In the genomic region with DNA sequence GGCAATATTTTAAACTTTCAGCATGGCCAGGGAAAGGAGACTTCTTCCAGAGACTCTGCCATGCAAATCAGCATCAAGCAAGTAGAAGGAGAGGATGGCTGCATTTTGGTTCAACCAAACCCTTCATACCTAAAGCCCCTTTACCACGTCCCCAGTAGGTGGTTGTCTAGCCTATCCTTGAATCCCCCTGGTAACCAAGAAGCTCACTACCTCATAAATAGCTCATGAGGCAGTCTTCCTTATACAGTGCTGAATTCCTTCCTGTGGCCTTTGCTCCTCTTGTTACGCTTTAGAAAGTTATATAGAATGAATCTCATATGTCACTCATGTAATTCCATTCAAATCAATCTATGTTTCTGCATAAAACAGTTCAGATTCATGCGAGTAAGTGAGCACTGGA, we compare ENCODE assay signal across 19 cellular contexts.
DNase-seq lines count a peak whose midpoint lies in the region; ATAC-seq and TF ChIP-seq lines count a peak whose summit lies in the region.
"Had no signal": no experiment of that assay in that cellular context is flagged by ENCODE, and none has a peak within 500 bp of the region (broad histone marks: within the 10 kb centered on the region; RNA-seq: fewer than 3 reads in every experiment).

No MANE protein-coding gene starts in this region.

- no peak for DNase-seq in left ventricle myocardium inferior
- no peak for DNase-seq in heart left ventricle
- DNase-seq in neural progenitor cell (ENCODE audit: low spot score), result no peak
- DNase-seq in gastrocnemius medialis, result no peak
- DNase-seq in kidney tubule cell (ENCODE audit: low spot score), result no peak
- no peak for DNase-seq in globus pallidus (ENCODE audit: low spot score)
- no peak for DNase-seq in iPS-NIHi11 (ENCODE audit: low spot score)
- DNase-seq: AML-193; Caco-2; Calu3; CD4-positive, alpha-beta T cell; CD8-positive, alpha-beta T cell; DMS79 treated with DMSO at 0.1 percent for 48 hours; GF-D8 had no signal

- intact Hi-C loops in left ventricle myocardium inferior (cut with micrococcal nuclease), result no loop called here
- intact Hi-C loops in heart left ventricle (cut with DNase I), result no loop called here
- intact Hi-C loops in gastrocnemius medialis (cut with DNase I; ENCODE audit: low total_unique reads), result loop anchor here (5.0 kb wide), 1 partner anchor 517 kb away; no protein-coding TSS in a partner anchor

- no peak overlapping the region for H3K9ac ChIP-seq in neural progenitor cell
- H3K9ac ChIP-seq: BLaER1 treated with 17β-estradiol and CSF1 and Interleukin-3, amounts not matched to agents 10 nM and 100 nM had no signal

- no peak overlapping the region for H3K4me2 ChIP-seq in neural progenitor cell
- H3K4me2 ChIP-seq: A549; BLaER1 treated with 17β-estradiol and CSF1 and Interleukin-3, amounts not matched to agents 10 nM and 100 nM had no signal

- H3K4me3 ChIP-seq in left ventricle myocardium inferior (no peak overlapping the region), heart left ventricle (no peak overlapping the region), neural progenitor cell (no peak overlapping the region), gastrocnemius medialis (no peak overlapping the region)
- H3K4me3 ChIP-seq: A549; BLaER1 treated with 17β-estradiol and CSF1 and Interleukin-3, amounts not matched to agents 10 nM and 100 nM had no signal

- no peaks in the 10 kb centered on the region for H3F3A ChIP-seq in neural progenitor cell (ENCODE audit: low read depth)

- H3K27me3 Mint-ChIP-seq in neural progenitor cell (ENCODE audit: insufficient read depth, low read depth), result no peaks in the 10 kb centered on the region
- H3K27me3 Mint-ChIP-seq: CD4-positive, alpha-beta T cell had no signal

- no peaks in the 10 kb centered on the region for H3K36me3 Mint-ChIP-seq in neural progenitor cell
- H3K36me3 Mint-ChIP-seq: CD8-positive, alpha-beta T cell had no signal

- no peak for TF ChIP-seq CTCF in left ventricle myocardium inferior (IDR thresholded peaks at IDR 0.05; ENCODE audit: borderline replicate concordance)
- TF ChIP-seq CTCF in heart left ventricle (IDR thresholded peaks at IDR 0.05), result no peak
- TF ChIP-seq CTCF in neural progenitor cell (IDR thresholded peaks at IDR 0.05), result no peak
- no peak for TF ChIP-seq CTCF in gastrocnemius medialis (IDR thresholded peaks at IDR 0.05 in 4 of 5, conservative IDR thresholded peaks at IDR 0.05 in 1 of 5)

- no peaks in the 10 kb centered on the region for H4K20me1 ChIP-seq in neural progenitor cell (ENCODE audit: low read depth)
- H4K20me1 ChIP-seq: BLaER1 treated with 17β-estradiol and CSF1 and Interleukin-3, amounts not matched to agents 10 nM and 100 nM had no signal

- H3K36me3 ChIP-seq in left ventricle myocardium inferior (no peaks in the 10 kb centered on the region), heart left ventricle (no peaks in the 10 kb centered on the region), neural progenitor cell (no peaks in the 10 kb centered on the region), gastrocnemius medialis (no peaks in the 10 kb centered on the region)
- H3K36me3 ChIP-seq: BLaER1 treated with 17β-estradiol and CSF1 and Interleukin-3, amounts not matched to agents 10 nM and 100 nM had no signal

- H3K27me3 ChIP-seq in left ventricle myocardium inferior (ENCODE audit: low read depth), result no peaks in the 10 kb centered on the region
- H3K27me3 ChIP-seq in heart left ventricle, result no peaks in the 10 kb centered on the region
- no peaks in the 10 kb centered on the region for H3K27me3 ChIP-seq in neural progenitor cell
- H3K27me3 ChIP-seq in gastrocnemius medialis, result no peaks in the 10 kb centered on the region
- H3K27me3 ChIP-seq: BLaER1 treated with 17β-estradiol and CSF1 and Interleukin-3, amounts not matched to agents 10 nM and 100 nM had no signal

- H3K4me1 ChIP-seq in left ventricle myocardium inferior (peaks cover 13% of the 10 kb centered on the region), heart left ventricle (peaks cover 0 to 10% (median 0%) of the 10 kb centered on the region in 12 donors), neural progenitor cell (no peaks in the 10 kb centered on the region), gastrocnemius medialis (peaks cover 33 to 35% of the 10 kb centered on the region in 2 donors)
- H3K4me1 ChIP-seq: A549; BLaER1 treated with 17β-estradiol and CSF1 and Interleukin-3, amounts not matched to agents 10 nM and 100 nM; Caco-2 had no signal

- H3K27ac Mint-ChIP-seq in neural progenitor cell, result no peak overlapping the region
- H3K27ac Mint-ChIP-seq: B cell; CD4-positive, alpha-beta T cell; CD8-positive, alpha-beta T cell had no signal

- H2AFZ ChIP-seq in neural progenitor cell (replicated peaks), result peak overlapping the region; percentile 24

- H3K9me3 ChIP-seq in left ventricle myocardium inferior (replicated peaks) (peaks cover 12% of the 10 kb centered on the region), heart left ventricle (peaks cover 0 to 17% (median 0%) of the 10 kb centered on the region in 12 donors), neural progenitor cell (ENCODE audit: low read depth) (no peaks in the 10 kb centered on the region), gastrocnemius medialis (no peaks in the 10 kb centered on the region)
- H3K9me3 ChIP-seq: Caco-2 had no signal

- no peaks in the 10 kb centered on the region for H3K79me2 ChIP-seq in neural progenitor cell (ENCODE audit: low read depth)

- in situ Hi-C loops in gastrocnemius medialis (cut with MboI; ENCODE audit: low sequenced_read_pairs in 4 of 4), result no loop called here

- peaks cover 17% of the 10 kb centered on the region for H3K9me3 Mint-ChIP-seq in neural progenitor cell

- H3K27ac ChIP-seq in left ventricle myocardium inferior (replicated peaks) (peak overlapping the region; percentile 47), heart left ventricle (peak overlapping the region in 3 of 12 donors; percentile 5 to 22 (median 10)), neural progenitor cell (no peak overlapping the region), gastrocnemius medialis (peak overlapping the region; percentile 67 to 83 (median 74))
- H3K27ac ChIP-seq: 22Rv1; A549; BLaER1 treated with 17β-estradiol and CSF1 and Interleukin-3, amounts not matched to agents 10 nM and 100 nM; C4-2B had no signal

- peaks cover 6% of the 10 kb centered on the region for H3K4me1 Mint-ChIP-seq in neural progenitor cell
- H3K4me1 Mint-ChIP-seq: B cell had no signal

- no peak for TF ChIP-seq POLR2A in heart left ventricle (IDR thresholded peaks at IDR 0.05)
- TF ChIP-seq POLR2A in gastrocnemius medialis (IDR thresholded peaks at IDR 0.05), result no peak

- ATAC-seq in heart left ventricle (no peak), gastrocnemius medialis (peak; percentile 3 to 29)
- ATAC-seq: A549; CD8-positive, alpha-beta T cell had no signal

- H3K4me3 Mint-ChIP-seq in neural progenitor cell, result no peak overlapping the region
- H3K4me3 Mint-ChIP-seq: B cell; CD4-positive, alpha-beta T cell; CD8-positive, alpha-beta T cell had no signal

- WGBS in heart left ventricle, 4 donors, result 87 to 89% (median 88%) methylated on average over 3 of the region's 3 CpGs

Comparison
In these comparisons a context has a peak if more than half of its experiments do, and no peak if none do; other contexts are left out.
1. ATAC-seq: peak in gastrocnemius medialis (2 of 2); none in heart left ventricle (0 of 4).